In the genomic region with DNA sequence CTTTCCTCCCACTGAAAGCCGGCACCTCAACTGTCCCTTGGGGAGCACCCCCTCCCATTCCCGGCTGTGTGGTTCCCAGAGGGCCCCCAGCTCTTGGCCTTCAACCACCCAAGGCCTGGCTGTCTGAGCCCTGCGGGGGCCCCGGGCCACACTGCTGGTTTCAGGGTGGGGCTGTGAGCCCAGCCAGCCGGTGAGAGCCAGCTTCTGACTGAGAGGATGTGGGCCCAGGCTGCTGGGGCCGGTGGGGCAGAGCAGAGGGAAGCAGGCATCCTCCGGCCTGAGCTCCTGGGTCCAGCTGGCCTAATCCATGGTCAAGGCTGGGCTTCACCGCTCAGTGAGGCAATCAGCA, we compare ENCODE assay signal across 13 cellular contexts. TPM values are rescaled to one million over a fixed set of nuclear protein-coding genes. Genes with fewer than 3 reads are reported as not detected.
DNase-seq lines count a peak whose midpoint lies in the region; ATAC-seq and TF ChIP-seq lines count a peak whose summit lies in the region.
"Had no signal": no experiment of that assay in that cellular context is flagged by ENCODE, and none has a peak within 500 bp of the region (broad histone marks: within the 10 kb centered on the region; RNA-seq: fewer than 3 reads in every experiment).

No MANE protein-coding gene starts in this region.

- peak overlapping the region in 1 of 12 donors; percentile 63 for H3K4me3 ChIP-seq in heart left ventricle
- no peak overlapping the region for H3K4me3 ChIP-seq in aorta (ENCODE audit: low read length in 2 of 2)
- H3K4me3 ChIP-seq: GM23338 had no signal

- POLR2A ChIA-PET in naive thymus-derived CD8-positive, alpha-beta T cell (lab: Charles Lee): interaction anchor here (1.2 kb wide), 1 partner anchor 29 kb away, joined by 4 read pairs; the partner anchor contains the start of gene CANT1

- H3K27me3 ChIP-seq in heart left ventricle: no peaks in the 10 kb centered on the region
- no peaks in the 10 kb centered on the region for H3K27me3 ChIP-seq in aorta (ENCODE audit: control insufficient read depth in 1 of 2, insufficient read depth in 2 of 2, low read length in 1 of 2)
- H3K27me3 ChIP-seq: MG63 had no signal

- intact Hi-C loops in heart left ventricle (cut with DNase I) (no loop called here), left cardiac atrium (cut with DNase I) (no loop called here), aorta (cut with DNase I) (no loop called here)

- 59 to 93% (median 78%) methylated on average over 4 to 8 of the region's 8 CpGs for WGBS in heart left ventricle, 4 donors
- 66 to 71% methylated on average over 8 of the region's 8 CpGs for WGBS in aorta, 2 donors

- no peak for TF ChIP-seq CTCF in heart left ventricle (IDR thresholded peaks at IDR 0.05)

- no peaks in the 10 kb centered on the region for H3K9me3 Mint-ChIP-seq in naive thymus-derived CD8-positive, alpha-beta T cell
- H3K9me3 Mint-ChIP-seq: GM23338; natural killer cell treated with Interleukin-12 subunit alpha and Interleukin-12 subunit beta and Interleukin-15 and Interleukin-18, amount 100 ng/mL, for 72 hours had no signal

- ATAC-seq in heart left ventricle (no peak), left cardiac atrium (no peak), aorta (ENCODE audit: low FRiP score) (peak; percentile 8)
- ATAC-seq in naive thymus-derived CD8-positive, alpha-beta T cell: no peak

- H3K27me3 Mint-ChIP-seq in naive thymus-derived CD8-positive, alpha-beta T cell: no peaks in the 10 kb centered on the region
- H3K27me3 Mint-ChIP-seq: natural killer cell treated with Interleukin-12 subunit alpha and Interleukin-12 subunit beta and Interleukin-15 and Interleukin-18, amount 100 ng/mL, for 72 hours had no signal

- peak overlapping the region in 6 of 10 donors; percentile 37 to 97 (median 88) for H3K27ac Mint-ChIP-seq in naive thymus-derived CD8-positive, alpha-beta T cell
- H3K27ac Mint-ChIP-seq: GM23338; natural killer cell treated with Interleukin-12 subunit alpha and Interleukin-12 subunit beta and Interleukin-15 and Interleukin-18, amount 100 ng/mL, for 72 hours had no signal

- H3K36me3 ChIP-seq in heart left ventricle (peaks cover 0 to 11% (median 0%) of the 10 kb centered on the region in 9 donors), aorta (ENCODE audit: control insufficient read depth in 1 of 2, insufficient read depth in 2 of 2, low read length in 1 of 2) (no peaks in the 10 kb centered on the region)

- H3K9me3 ChIP-seq in heart left ventricle (no peaks in the 10 kb centered on the region), aorta (ENCODE audit: control insufficient read depth, low read length) (no peaks in the 10 kb centered on the region)
- H3K9me3 ChIP-seq: MG63 had no signal

- peaks cover 7 to 32% (median 18%) of the 10 kb centered on the region in 4 donors for H3K4me1 Mint-ChIP-seq in naive thymus-derived CD8-positive, alpha-beta T cell

- DNase-seq in heart left ventricle: no peak
- DNase-seq in left cardiac atrium: no peak
- peak in 1 of 61 donors; percentile 28 for DNase-seq in caudate nucleus (lab: John Stamatoyannopoulos, UW)
- no peak for DNase-seq in naive thymus-derived CD8-positive, alpha-beta T cell
- DNase-seq in aorta: no peak
- DNase-seq in EL: no peak
- no peak for DNase-seq in NCI-H82 treated with DMSO at 0.1 percent for 48 hours (lab: John Stamatoyannopoulos, UW; ENCODE audit: unreplicated experiment)
- DNase-seq in pons (ENCODE audit: low spot score): no peak
- DNase-seq: AML-193, T-helper 1 cell had no signal

- H3K4me1 ChIP-seq in heart left ventricle (peaks cover 2 to 52% (median 44%) of the 10 kb centered on the region in 12 donors), aorta (ENCODE audit: control insufficient read depth in 1 of 2, insufficient read depth in 2 of 2, low read length in 2 of 2) (no peaks in the 10 kb centered on the region)

- peak overlapping the region in 2 of 10 donors; percentile 38 to 72 for H3K4me3 Mint-ChIP-seq in naive thymus-derived CD8-positive, alpha-beta T cell
- H3K4me3 Mint-ChIP-seq: natural killer cell treated with Interleukin-12 subunit alpha and Interleukin-12 subunit beta and Interleukin-15 and Interleukin-18, amount 100 ng/mL, for 72 hours had no signal

- H3K27ac ChIP-seq in heart left ventricle (peak overlapping the region in 11 of 12 donors; percentile 61 to 86 (median 80)), caudate nucleus (ENCODE audit: low read depth, low read length) (peak overlapping the region; percentile 80), aorta (ENCODE audit: low read depth in 1 of 2, low read length in 2 of 2) (no peak overlapping the region)

- peaks cover 0 to 9% (median 0%) of the 10 kb centered on the region in 3 donors for H3K36me3 Mint-ChIP-seq in naive thymus-derived CD8-positive, alpha-beta T cell
- H3K36me3 Mint-ChIP-seq: natural killer cell treated with Interleukin-12 subunit alpha and Interleukin-12 subunit beta and Interleukin-15 and Interleukin-18, amount 100 ng/mL, for 72 hours had no signal

- no peak for TF ChIP-seq POLR2A in heart left ventricle (IDR thresholded peaks at IDR 0.05)

RNA-seq across cellular contexts. Expression of gene LGALS3BP, which starts 0.9 kb away (rescaled TPM):
- total RNA-seq in heart left ventricle (1,000 to 10,000 TPM in 1 of 9 donors, 100 to 1,000 TPM in 8; 250 to 1,343 (median 688) TPM), left cardiac atrium (100 to 1,000 TPM; 390 to 448 TPM), aorta (100 to 1,000 TPM; 110 to 156 TPM)
- polyA plus RNA-seq in heart left ventricle (100 to 1,000 TPM; 178 to 363 TPM), aorta (100 to 1,000 TPM in 1 of 2 donors, 10 to 100 TPM in 1; 70.7 to 174 TPM)
- total RNA-seq in naive thymus-derived CD8-positive, alpha-beta T cell: 10 to 100 TPM; 50.5 to 54.4 TPM
- 10 to 100 TPM; 51.5 to 90.6 (median 88.6) TPM for polyA plus RNA-seq in naive thymus-derived CD8-positive, alpha-beta T cell

RNA-seq across cellular contexts. Expression of gene CANT1, which starts 29.0 kb away (rescaled TPM):
- total RNA-seq in heart left ventricle (10 to 100 TPM; 20.4 to 43.7 (median 24.1) TPM), left cardiac atrium (10 to 100 TPM; 30.5 to 33.3 TPM), aorta (10 to 100 TPM; 37.5 to 45.5 TPM)
- polyA plus RNA-seq in heart left ventricle (10 to 100 TPM in 1 of 2 donors, 1 to 10 TPM in 1; 5.1 to 46.2 TPM), aorta (10 to 100 TPM; 11.0 to 14.5 TPM)
- 10 to 100 TPM; 30.5 to 34.6 TPM for total RNA-seq in naive thymus-derived CD8-positive, alpha-beta T cell
- 1 to 10 TPM; 6.1 to 9.4 (median 6.2) TPM for polyA plus RNA-seq in naive thymus-derived CD8-positive, alpha-beta T cell

RNA-seq across cellular contexts. Expression of gene C1QTNF1, which starts 43.4 kb away (rescaled TPM):
- total RNA-seq in heart left ventricle (100 to 1,000 TPM in 4 of 9 donors, 10 to 100 TPM in 5; 37.0 to 406 (median 66.2) TPM), left cardiac atrium (100 to 1,000 TPM; 377 to 765 TPM), aorta (100 to 1,000 TPM; 157 to 439 TPM)
- polyA plus RNA-seq in heart left ventricle (100 to 1,000 TPM in 1 of 2 donors, 10 to 100 TPM in 1; 85.5 to 189 TPM), aorta (100 to 1,000 TPM in 1 of 2 donors, 10 to 100 TPM in 1; 98.8 to 361 TPM)
- not detected for total RNA-seq in naive thymus-derived CD8-positive, alpha-beta T cell
- not detected for polyA plus RNA-seq in naive thymus-derived CD8-positive, alpha-beta T cell
- total RNA-seq: natural killer cell treated with Interleukin-12 subunit alpha and Interleukin-12 subunit beta and Interleukin-15 and Interleukin-18, amount 100 ng/mL, for 72 hours had no signal

RNA-seq across cellular contexts. Expression of gene TIMP2, which starts 55.4 kb away (rescaled TPM):
- total RNA-seq in heart left ventricle (100 to 1,000 TPM in 4 of 9 donors, 10 to 100 TPM in 5; 65.6 to 201 (median 98.3) TPM), left cardiac atrium (100 to 1,000 TPM; 161 to 191 TPM), aorta (100 to 1,000 TPM; 657 to 732 TPM)
- polyA plus RNA-seq in heart left ventricle (10 to 100 TPM; 25.1 to 54.4 TPM), aorta (100 to 1,000 TPM; 203 to 497 TPM)
- total RNA-seq in naive thymus-derived CD8-positive, alpha-beta T cell: 1 to 10 TPM; 6.2 to 7.3 TPM
- polyA plus RNA-seq in naive thymus-derived CD8-positive, alpha-beta T cell: under 1 TPM; 0.22 to 0.75 (median 0.60) TPM

Comparison
In these comparisons a context has a peak if more than half of its experiments do, and no peak if none do; other contexts are left out.
1. H3K27ac ChIP-seq: peak in heart left ventricle (11 of 12) and caudate nucleus (single experiment); none in aorta (0 of 2).
2. RNA of gene C1QTNF1, which starts 43.4 kb away (total RNA-seq): 377 to 765 TPM in left cardiac atrium, 157 to 439 TPM in aorta and 37.0 to 406 TPM in heart left ventricle; not detected in naive thymus-derived CD8-positive, alpha-beta T cell; every median in the first group is over 10 times any median in the second.